Comparison of ENCODE assay signal across 24 cellular contexts in the genomic region with DNA sequence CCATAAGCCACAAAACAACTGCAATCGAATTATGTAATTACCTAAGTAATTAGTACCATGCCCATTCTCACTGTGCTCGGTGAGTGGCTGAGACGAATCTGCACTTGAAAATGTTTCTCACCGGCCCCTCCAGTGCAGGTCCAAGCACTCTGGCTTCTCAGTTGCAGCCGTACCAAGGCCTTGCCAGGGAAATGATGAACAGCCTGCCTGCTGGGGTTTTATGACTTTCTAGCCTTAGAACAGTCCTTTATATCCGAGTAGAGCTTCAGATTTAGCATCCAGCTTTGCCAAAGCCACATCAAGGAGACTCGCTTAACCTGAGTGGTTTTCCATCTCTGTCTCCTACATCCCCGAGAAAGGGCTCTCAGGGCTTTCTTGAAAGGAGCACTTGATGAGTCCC.
"Had no signal": no experiment of that assay in that cellular context is flagged by ENCODE, and none has a peak within 500 bp of the region (broad histone marks: within the 10 kb centered on the region; RNA-seq: fewer than 3 reads in every experiment).

No MANE protein-coding gene starts in this region.

- H3K36me3 Mint-ChIP-seq: naive B cell; stimulated activated effector memory CD8-positive, alpha-beta T cell treated with anti-CD3 and anti-CD28 coated beads, Interleukin-12 subunit alpha, Interleukin-12 subunit beta, amount 100 ng/mL, for 72 hours had no signal

- H3K27me3 ChIP-seq: colonic mucosa, esophagus squamous epithelium, gastroesophageal sphincter, suprapubic skin, thyroid gland, upper lobe of left lung, uterus had no signal

- H3K4me3 ChIP-seq: colonic mucosa, esophagus squamous epithelium, gastroesophageal sphincter, lung, psoas muscle, suprapubic skin, thyroid gland, upper lobe of left lung, uterus had no signal

- H3K27ac Mint-ChIP-seq: naive B cell; stimulated activated effector memory CD8-positive, alpha-beta T cell treated with anti-CD3 and anti-CD28 coated beads, Interleukin-12 subunit alpha, Interleukin-12 subunit beta, amount 100 ng/mL, for 72 hours had no signal

- H3K9me3 Mint-ChIP-seq: nephron had no signal

- H3K4me1 ChIP-seq: colonic mucosa, esophagus squamous epithelium, psoas muscle, suprapubic skin, upper lobe of left lung, uterus had no signal

- H3K36me3 ChIP-seq: colonic mucosa, esophagus squamous epithelium, gastroesophageal sphincter, suprapubic skin, thyroid gland, upper lobe of left lung, uterus had no signal

- H3K4me1 Mint-ChIP-seq: naive B cell had no signal

- H3K9me3 ChIP-seq: colonic mucosa, gastroesophageal sphincter, psoas muscle, suprapubic skin, thyroid gland, upper lobe of left lung, uterus had no signal

- H3K4me3 Mint-ChIP-seq: naive B cell; nephron; stimulated activated effector memory CD8-positive, alpha-beta T cell treated with anti-CD3 and anti-CD28 coated beads, Interleukin-12 subunit alpha, Interleukin-12 subunit beta, amount 100 ng/mL, for 72 hours had no signal

- H3K27me3 Mint-ChIP-seq: naive B cell had no signal

- ATAC-seq: gastroesophageal sphincter; left cardiac atrium; left ventricle myocardium superior; stimulated activated effector memory CD8-positive, alpha-beta T cell treated with anti-CD3 and anti-CD28 coated beads, Interleukin-12 subunit alpha, Interleukin-12 subunit beta, amount 100 ng/mL, for 72 hours; stimulated activated naive CD8-positive, alpha-beta T cell treated with anti-CD3 and anti-CD28 coated beads, Interleukin-15, Interleukin-2, amounts not matched to agents 100 U/mL and 50 U/mL, for 24 hours had no signal

- DNase-seq: colonic mucosa; dermis blood vessel endothelial cell; esophagus squamous epithelium; foreskin fibroblast; glutamatergic neuron; kidney; left cardiac atrium; left ventricle myocardium superior; mesenchymal stem cell; midbrain; naive B cell; psoas muscle; stimulated activated CD4-positive, alpha-beta T cell treated with anti-CD3 and anti-CD28 coated beads, Interleukin-4, amount 100 ng/mL, for 1 hour; stimulated activated CD8-positive, alpha-beta memory T cell treated with anti-CD3 and anti-CD28 coated beads, Interleukin-4, amount 100 ng/mL, for 48 hours; stimulated activated naive CD8-positive, alpha-beta T cell treated with anti-CD3 and anti-CD28 coated beads, Interleukin-15, Interleukin-2, amounts not matched to agents 100 U/mL and 50 U/mL, for 24 hours; thyroid gland; upper lobe of left lung; uterus had no signal

- H3K27ac ChIP-seq: colonic mucosa, esophagus squamous epithelium, gastroesophageal sphincter, parathyroid adenoma, psoas muscle, suprapubic skin, thyroid gland, upper lobe of left lung, uterus had no signal
